Comparison of ENCODE assay signal across 8 cellular contexts in genomic region chr22:32877196-32877595, GRCh38.
"Had no signal": no experiment of that assay in that cellular context is flagged by ENCODE, and none has a peak within 500 bp of the region (broad histone marks: within the 10 kb centered on the region; RNA-seq: fewer than 3 reads in every experiment).

No MANE protein-coding gene starts in this region.

- H2AFZ ChIP-seq: GM23338 had no signal

- H3K4me2 ChIP-seq: GM23338, KMS-11 had no signal

- H3K27ac ChIP-seq: KMS-11 had no signal

- DNase-seq: H9, HCEC 1CT, KBM-7 had no signal

- H3K9ac ChIP-seq: KMS-11 had no signal

- H3K4me3 ChIP-seq: GM23338 had no signal

- FAIRE-seq: H1, H54, HTR-8/SVneo had no signal
